Comparison of ENCODE assay signal across 9 cellular contexts in genomic region chr12:15788266-15789214, GRCh38. TPM values are rescaled to one million over a fixed set of nuclear protein-coding genes. Genes with fewer than 3 reads are reported as not detected.
A peak's percentile ranks its signal among the peaks of the same experiment; 100 is the strongest.
DNase-seq lines count a peak whose midpoint lies in the region; TF ChIP-seq lines count a peak whose summit lies in the region.
"Had no signal": no experiment of that assay in that cellular context is flagged by ENCODE, and none has a peak within 500 bp of the region (broad histone marks: within the 10 kb centered on the region; RNA-seq: fewer than 3 reads in every experiment).

No MANE protein-coding gene starts in this region.

- DNase-seq in NCI-H2081 (lab: John Stamatoyannopoulos, UW) (peak; percentile 38 to 68), NCI-H2081 treated with DMSO at 0.1 percent for 48 hours (lab: John Stamatoyannopoulos, UW) (no peak), M059J (ENCODE audit: low read depth) (peak; percentile 66), endothelial cell (ENCODE audit: low spot score) (peak; percentile 24), mesenteric fat pad (ENCODE audit: low spot score) (peak; percentile 91), testis (peak; percentile 65)
- DNase-seq: DND-41 had no signal

- no peaks in the 10 kb centered on the region for H3K9me3 Mint-ChIP-seq in endothelial cell (ENCODE audit: unreplicated experiment)

- H3K27ac Mint-ChIP-seq in endothelial cell (ENCODE audit: unreplicated experiment), result peak overlapping the region; percentile 14

- peaks cover 6% of the 10 kb centered on the region for H3K27me3 Mint-ChIP-seq in endothelial cell (ENCODE audit: unreplicated experiment)

- peak overlapping the region; percentile 93 for H3K27ac ChIP-seq in HEK293 (ENCODE audit: extremely low read depth, low read depth, low read length)
- H3K27ac ChIP-seq in VCaP, result peak overlapping the region; percentile 90
- H3K27ac ChIP-seq in testis, result peak overlapping the region; percentile 96 to 97

- H3K4me3 Mint-ChIP-seq in endothelial cell (ENCODE audit: unreplicated experiment), result peak overlapping the region; percentile 91

- no peak for TF ChIP-seq POLR2A in testis (IDR thresholded peaks at IDR 0.05)

- H3K36me3 ChIP-seq in HEK293 (ENCODE audit: control insufficient read depth in 2 of 2, insufficient read depth in 1 of 2, low read length in 2 of 2) (no peaks in the 10 kb centered on the region), testis (ENCODE audit: low read depth, missing control alignments) (no peaks in the 10 kb centered on the region)

- intact Hi-C loops in testis (cut with DNase I; ENCODE audit: low total_unique reads), result no loop called here

- 0% methylated on average over 45 to 62 of the region's 63 CpGs for WGBS in testis, 2 donors

- H3K4me3 ChIP-seq in HEK293 (ENCODE audit: low read depth, low read length) (peak overlapping the region; percentile 76), testis (peak overlapping the region; percentile 87 to 95)

- TF ChIP-seq CTCF in HEK293 (tag by site-specific recombination; IDR thresholded peaks at IDR 0.05) (no peak), VCaP (conservative IDR thresholded peaks at IDR 0.05) (no peak), endothelial cell (IDR thresholded peaks at IDR 0.05; ENCODE audit: unreplicated experiment) (no peak), testis (IDR thresholded peaks at IDR 0.05) (no peak)

- H3K4me1 ChIP-seq in HEK293 (ENCODE audit: control insufficient read depth, insufficient read depth, low read length), result peaks cover 10% of the 10 kb centered on the region
- H3K4me1 ChIP-seq in testis, result no peaks in the 10 kb centered on the region

- H3K27me3 ChIP-seq in testis, result no peaks in the 10 kb centered on the region

- CTCF ChIA-PET in HEK293 (lab: Yijun Ruan, JAX), result interaction anchor here (0.5 to 1.2 kb wide), 4 partner anchors 12 to 112 kb away, joined by 4 to 11 read pairs (median 4); no protein-coding TSS in a partner anchor

- POLR2A ChIA-PET in HEK293 (lab: Yijun Ruan, JAX), result interaction anchor here (1.3 to 1.5 kb wide), 3 partner anchors 12 to 78 kb away, joined by 3 to 4 read pairs (median 3); no protein-coding TSS in a partner anchor

- no peaks in the 10 kb centered on the region for H3K36me3 Mint-ChIP-seq in endothelial cell (ENCODE audit: low read depth, unreplicated experiment)

- no peaks in the 10 kb centered on the region for H3K9me3 ChIP-seq in HEK293 (ENCODE audit: control insufficient read depth, insufficient read depth, low read depth, low read length)
- H3K9me3 ChIP-seq in testis, result no peaks in the 10 kb centered on the region

- peaks cover 13% of the 10 kb centered on the region for H3K4me1 Mint-ChIP-seq in endothelial cell (ENCODE audit: unreplicated experiment)

TF ChIP-seq in HEK293, 187 proteins besides CTCF, POLR2A, EP300 and RAD21 (continues in another document):
- TF ChIP-seq ZSCAN30 (tag by site-specific recombination; IDR thresholded peaks at IDR 0.05) (no peak), ZNF239 (tag by site-specific recombination; IDR thresholded peaks at IDR 0.05) (no peak), SP2 (tag by site-specific recombination; IDR thresholded peaks at IDR 0.05) (peak; percentile 45), REPIN1 (tag by site-specific recombination; IDR thresholded peaks at IDR 0.05; ENCODE audit: low read depth) (no peak), GFI1B (tag by site-specific recombination; IDR thresholded peaks at IDR 0.05) (peak; percentile 5; the same call in 1 of the 2 replicates), OSR2 (tag by site-specific recombination; IDR thresholded peaks at IDR 0.05) (no peak), ZNF19 (tag by site-specific recombination; IDR thresholded peaks at IDR 0.05; ENCODE audit: low read depth) (no peak), ZNF169 (tag by site-specific recombination; IDR thresholded peaks at IDR 0.05) (no peak), GLI4 (tag by site-specific recombination; IDR thresholded peaks at IDR 0.05) (no peak), ZNF423 (tag by site-specific recombination; IDR thresholded peaks at IDR 0.05) (no peak), ZNF132 (tag by site-specific recombination; IDR thresholded peaks at IDR 0.05; ENCODE audit: borderline replicate concordance) (no peak), SP3 (tag by site-specific recombination; IDR thresholded peaks at IDR 0.05) (peak; percentile 74), TRIM28 (IDR thresholded peaks at IDR 0.05; ENCODE audit: borderline replicate concordance, low read length) (peak; percentile 35; the same call in 1 of the 2 replicates)
- TF ChIP-seq, protein P1, sequence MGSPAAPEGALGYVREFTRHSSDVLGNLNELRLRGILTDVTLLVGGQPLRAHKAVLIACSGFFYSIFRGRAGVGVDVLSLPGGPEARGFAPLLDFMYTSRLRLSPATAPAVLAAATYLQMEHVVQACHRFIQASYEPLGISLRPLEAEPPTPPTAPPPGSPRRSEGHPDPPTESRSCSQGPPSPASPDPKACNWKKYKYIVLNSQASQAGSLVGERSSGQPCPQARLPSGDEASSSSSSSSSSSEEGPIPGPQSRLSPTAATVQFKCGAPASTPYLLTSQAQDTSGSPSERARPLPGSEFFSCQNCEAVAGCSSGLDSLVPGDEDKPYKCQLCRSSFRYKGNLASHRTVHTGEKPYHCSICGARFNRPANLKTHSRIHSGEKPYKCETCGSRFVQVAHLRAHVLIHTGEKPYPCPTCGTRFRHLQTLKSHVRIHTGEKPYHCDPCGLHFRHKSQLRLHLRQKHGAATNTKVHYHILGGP (tag by site-specific recombination; IDR thresholded peaks at IDR 0.05), result no peak
- TF ChIP-seq, protein P2, sequence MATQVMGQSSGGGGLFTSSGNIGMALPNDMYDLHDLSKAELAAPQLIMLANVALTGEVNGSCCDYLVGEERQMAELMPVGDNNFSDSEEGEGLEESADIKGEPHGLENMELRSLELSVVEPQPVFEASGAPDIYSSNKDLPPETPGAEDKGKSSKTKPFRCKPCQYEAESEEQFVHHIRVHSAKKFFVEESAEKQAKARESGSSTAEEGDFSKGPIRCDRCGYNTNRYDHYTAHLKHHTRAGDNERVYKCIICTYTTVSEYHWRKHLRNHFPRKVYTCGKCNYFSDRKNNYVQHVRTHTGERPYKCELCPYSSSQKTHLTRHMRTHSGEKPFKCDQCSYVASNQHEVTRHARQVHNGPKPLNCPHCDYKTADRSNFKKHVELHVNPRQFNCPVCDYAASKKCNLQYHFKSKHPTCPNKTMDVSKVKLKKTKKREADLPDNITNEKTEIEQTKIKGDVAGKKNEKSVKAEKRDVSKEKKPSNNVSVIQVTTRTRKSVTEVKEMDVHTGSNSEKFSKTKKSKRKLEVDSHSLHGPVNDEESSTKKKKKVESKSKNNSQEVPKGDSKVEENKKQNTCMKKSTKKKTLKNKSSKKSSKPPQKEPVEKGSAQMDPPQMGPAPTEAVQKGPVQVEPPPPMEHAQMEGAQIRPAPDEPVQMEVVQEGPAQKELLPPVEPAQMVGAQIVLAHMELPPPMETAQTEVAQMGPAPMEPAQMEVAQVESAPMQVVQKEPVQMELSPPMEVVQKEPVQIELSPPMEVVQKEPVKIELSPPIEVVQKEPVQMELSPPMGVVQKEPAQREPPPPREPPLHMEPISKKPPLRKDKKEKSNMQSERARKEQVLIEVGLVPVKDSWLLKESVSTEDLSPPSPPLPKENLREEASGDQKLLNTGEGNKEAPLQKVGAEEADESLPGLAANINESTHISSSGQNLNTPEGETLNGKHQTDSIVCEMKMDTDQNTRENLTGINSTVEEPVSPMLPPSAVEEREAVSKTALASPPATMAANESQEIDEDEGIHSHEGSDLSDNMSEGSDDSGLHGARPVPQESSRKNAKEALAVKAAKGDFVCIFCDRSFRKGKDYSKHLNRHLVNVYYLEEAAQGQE (tag by site-specific recombination; IDR thresholded peaks at IDR 0.05), result no peak
- TF ChIP-seq, protein P3, sequence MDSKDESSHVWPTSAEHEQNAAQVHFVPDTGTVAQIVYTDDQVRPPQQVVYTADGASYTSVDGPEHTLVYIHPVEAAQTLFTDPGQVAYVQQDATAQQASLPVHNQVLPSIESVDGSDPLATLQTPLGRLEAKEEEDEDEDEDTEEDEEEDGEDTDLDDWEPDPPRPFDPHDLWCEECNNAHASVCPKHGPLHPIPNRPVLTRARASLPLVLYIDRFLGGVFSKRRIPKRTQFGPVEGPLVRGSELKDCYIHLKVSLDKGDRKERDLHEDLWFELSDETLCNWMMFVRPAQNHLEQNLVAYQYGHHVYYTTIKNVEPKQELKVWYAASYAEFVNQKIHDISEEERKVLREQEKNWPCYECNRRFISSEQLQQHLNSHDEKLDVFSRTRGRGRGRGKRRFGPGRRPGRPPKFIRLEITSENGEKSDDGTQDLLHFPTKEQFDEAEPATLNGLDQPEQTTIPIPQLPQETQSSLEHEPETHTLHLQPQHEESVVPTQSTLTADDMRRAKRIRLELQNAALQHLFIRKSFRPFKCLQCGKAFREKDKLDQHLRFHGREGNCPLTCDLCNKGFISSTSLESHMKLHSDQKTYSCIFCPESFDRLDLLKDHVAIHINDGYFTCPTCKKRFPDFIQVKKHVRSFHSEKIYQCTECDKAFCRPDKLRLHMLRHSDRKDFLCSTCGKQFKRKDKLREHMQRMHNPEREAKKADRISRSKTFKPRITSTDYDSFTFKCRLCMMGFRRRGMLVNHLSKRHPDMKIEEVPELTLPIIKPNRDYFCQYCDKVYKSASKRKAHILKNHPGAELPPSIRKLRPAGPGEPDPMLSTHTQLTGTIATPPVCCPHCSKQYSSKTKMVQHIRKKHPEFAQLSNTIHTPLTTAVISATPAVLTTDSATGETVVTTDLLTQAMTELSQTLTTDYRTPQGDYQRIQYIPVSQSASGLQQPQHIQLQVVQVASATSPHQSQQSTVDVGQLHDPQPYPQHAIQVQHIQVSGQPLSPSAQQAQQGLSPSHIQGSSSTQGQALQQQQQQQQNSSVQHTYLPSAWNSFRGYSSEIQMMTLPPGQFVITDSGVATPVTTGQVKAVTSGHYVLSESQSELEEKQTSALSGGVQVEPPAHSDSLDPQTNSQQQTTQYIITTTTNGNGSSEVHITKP (tag by site-specific recombination; IDR thresholded peaks at IDR 0.05), result peak; percentile 66

RNA-seq across cellular contexts. Expression of gene EPS8, which starts 0.6 kb away (rescaled TPM):
- total RNA-seq in M059J (2014; rRNA removed; shearing (Covaris generic)), result 57.6 and 79.5 TPM in 2 replicates
- total RNA-seq in endothelial cell (ENCODE audit: unreplicated experiment) (2.7 TPM), mesenteric fat pad (299 TPM), testis (10 to 100 TPM; 65.3 to 81.8 TPM)
- polyA plus RNA-seq in testis (ENCODE audit: insufficient read depth, low read depth, low replicate concordance), result 40.0 TPM

Comparison
In these comparisons a context has a peak if more than half of its experiments do, and no peak if none do; other contexts are left out.
1. RNA of gene EPS8, which starts 0.6 kb away (total RNA-seq): 299 TPM in mesenteric fat pad (single experiment), 65.3 to 81.8 TPM in testis and 57.6 to 79.5 TPM in M059J; 2.7 TPM in endothelial cell (single experiment); every median in the first group is over 10 times any median in the second.
2. Peak in every context shown above with its lines, with median percentiles within 50 percentile points of each other: H3K27ac ChIP-seq.